In genomic region chr17:63070031-63070430, GRCh38 we compare ENCODE assay signal across 2 cellular contexts.
TF ChIP-seq lines count a peak whose summit lies in the region.

No MANE protein-coding gene starts in this region.

TF ChIP-seq in A549, 52 proteins besides CTCF, POLR2A, EP300 and RAD21 (continued from another document):
- TF ChIP-seq FOSB (CRISPR knock-in tag; IDR thresholded peaks at IDR 0.05), result no peak
- TF ChIP-seq KDM1A (IDR thresholded peaks at IDR 0.05; ENCODE audit: low read depth), result no peak
- no peak for TF ChIP-seq TP53 (CRISPR knock-in tag; IDR thresholded peaks at IDR 0.05)
- TF ChIP-seq RARB (CRISPR knock-in tag; IDR thresholded peaks at IDR 0.05), result no peak
- no peak for TF ChIP-seq SREBF2 (IDR thresholded peaks at IDR 0.05)
- TF ChIP-seq HOXB13 (CRISPR knock-in tag; IDR thresholded peaks at IDR 0.05; ENCODE audit: low read depth), result no peak
- no peak for TF ChIP-seq MAFK (IDR thresholded peaks at IDR 0.05; ENCODE audit: partially characterized antibody)
- no peak for TF ChIP-seq HDAC2 (IDR thresholded peaks at IDR 0.05)
- TF ChIP-seq ZNF302 (CRISPR knock-in tag; IDR thresholded peaks at IDR 0.05), result no peak
- TF ChIP-seq KDM5A (IDR thresholded peaks at IDR 0.05), result no peak
- TF ChIP-seq NPAS2 (CRISPR knock-in tag; IDR thresholded peaks at IDR 0.05; ENCODE audit: borderline replicate concordance), result no peak
- TF ChIP-seq EHF (CRISPR knock-in tag; IDR thresholded peaks at IDR 0.05), result no peak

TF ChIP-seq in HEK293, 187 proteins besides CTCF, POLR2A, EP300 and RAD21 (continued from another document):
- TF ChIP-seq PATZ1 (tag by site-specific recombination; IDR thresholded peaks at IDR 0.05) (no peak), ZNF335 (tag by site-specific recombination; conservative IDR thresholded peaks at IDR 0.05) (no peak)
